ENCODE assay signal across 8 cellular contexts in the genomic region with DNA sequence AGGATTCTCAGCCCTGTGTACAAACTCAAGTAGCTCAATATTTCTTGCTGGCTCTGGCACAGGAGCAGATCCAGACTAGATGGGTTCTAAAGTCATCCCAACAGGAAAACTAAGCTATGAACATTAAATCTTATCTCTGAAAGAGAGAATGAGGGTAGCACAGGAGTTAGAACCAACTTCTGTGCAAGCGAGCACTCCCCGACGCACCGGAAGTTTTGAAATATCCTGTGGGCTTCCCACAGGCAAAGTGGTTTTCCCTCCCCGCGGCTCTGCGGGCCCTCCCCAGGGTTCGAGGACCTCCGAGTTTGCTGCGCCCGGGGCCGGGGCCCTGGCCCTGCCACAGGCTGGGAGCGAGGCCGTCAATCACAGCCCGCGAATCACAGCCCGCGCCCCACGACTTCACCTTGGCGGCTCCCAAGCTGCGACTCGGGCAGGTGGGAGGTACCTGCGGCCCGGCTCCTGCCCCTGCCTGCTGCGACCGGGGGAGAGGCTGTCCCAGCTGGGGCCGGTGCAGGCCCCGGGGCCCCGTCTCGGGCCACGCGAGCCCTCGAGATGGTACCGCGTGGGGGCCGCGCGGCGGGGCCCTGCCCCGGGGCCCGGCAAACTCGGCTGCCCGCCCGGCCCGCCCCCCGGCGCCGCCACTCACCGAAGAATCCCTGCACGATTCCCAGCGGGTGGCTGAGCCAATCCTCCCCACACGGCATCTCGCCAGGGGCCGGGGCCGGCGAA. TPM values are rescaled to one million over a fixed set of nuclear protein-coding genes. Genes with fewer than 3 reads are reported as not detected.
DNase-seq lines count a peak whose midpoint lies in the region; ATAC-seq and TF ChIP-seq lines count a peak whose summit lies in the region.

No MANE protein-coding gene starts in this region.

- H3K27ac Mint-ChIP-seq in nephron progenitor cell, result no peak overlapping the region

- peaks cover 21% of the 10 kb centered on the region for H3K36me3 Mint-ChIP-seq in nephron progenitor cell (ENCODE audit: low read depth)

- peaks cover 34% of the 10 kb centered on the region for H3K4me1 Mint-ChIP-seq in nephron progenitor cell

- peaks cover 21% of the 10 kb centered on the region for H3K4me1 ChIP-seq in ACC112 (ENCODE audit: control insufficient read depth, insufficient read depth, low read length, unreplicated experiment)
- peaks cover 6 to 40% (median 21%) of the 10 kb centered on the region in 3 donors for H3K4me1 ChIP-seq in esophagus squamous epithelium
- peaks cover 8% of the 10 kb centered on the region for H3K4me1 ChIP-seq in stomach smooth muscle (ENCODE audit: control insufficient read depth, insufficient read depth, low read length)

- H3K27me3 ChIP-seq in ACC112 (ENCODE audit: insufficient read depth, low read length) (no peaks in the 10 kb centered on the region), esophagus squamous epithelium (no peaks in the 10 kb centered on the region), stomach smooth muscle (ENCODE audit: control insufficient read depth in 1 of 2, insufficient read depth in 2 of 2, low read length in 2 of 2) (no peaks in the 10 kb centered on the region)

- H3K4me3 Mint-ChIP-seq in nephron progenitor cell, result peak overlapping the region; percentile 92

- no peak for TF ChIP-seq CTCF in esophagus squamous epithelium (IDR thresholded peaks at IDR 0.05)
- no peak for TF ChIP-seq CTCF in nephron progenitor cell (IDR thresholded peaks at IDR 0.05)

- intact Hi-C loops in esophagus squamous epithelium (cut with DNase I), result no loop called here

- H3K4me3 ChIP-seq in ACC112 (ENCODE audit: low read depth, low read length) (peak overlapping the region; percentile 80), esophagus squamous epithelium (peak overlapping the region; percentile 78 to 97 (median 92)), stomach smooth muscle (ENCODE audit: low read length in 2 of 2) (peak overlapping the region; percentile 45 to 88)

- WGBS in esophagus squamous epithelium, 2 donors, result 2% methylated on average over 9 of the region's 56 CpGs; no CpG with 5 or more reads in 1 of the 2 donors

- DNase-seq in NCI-H774 (lab: John Stamatoyannopoulos, UW), result peak; percentile 32
- peak; percentile 25 for DNase-seq in activated T-cell treated with anti-CD3 and anti-CD28 coated beads for 1 hour (ENCODE audit: low read depth)
- DNase-seq in esophagus squamous epithelium (lab: John Stamatoyannopoulos, UW), result no peak
- peak; percentile 54 for DNase-seq in nephron progenitor cell

- peaks cover 55% of the 10 kb centered on the region for H3K79me2 ChIP-seq in ACC112 (ENCODE audit: control insufficient read depth, insufficient read depth, low read length, unreplicated experiment)

- H3K9me3 ChIP-seq in esophagus squamous epithelium (no peaks in the 10 kb centered on the region), stomach smooth muscle (ENCODE audit: control insufficient read depth in 2 of 2, low read length in 2 of 2) (no peaks in the 10 kb centered on the region)

- peaks cover 3% of the 10 kb centered on the region for H3K9me3 Mint-ChIP-seq in nephron progenitor cell

- TF ChIP-seq POLR2A in GM18526 (IDR thresholded peaks at IDR 0.05; ENCODE audit: extremely low read depth, insufficient read length) (peak; percentile 17), esophagus squamous epithelium (IDR thresholded peaks at IDR 0.05) (peak in 1 of 4 donors; percentile 7)

- peak; percentile 40 for ATAC-seq in HG03064 (IDR thresholded peaks at IDR 0.05; ENCODE audit: low read depth, unreplicated experiment)

- H3K27me3 Mint-ChIP-seq in nephron progenitor cell (ENCODE audit: low read depth, poor library complexity), result peaks cover 10% of the 10 kb centered on the region

- H3K27ac ChIP-seq in ACC112 (ENCODE audit: low read depth, low read length) (peak overlapping the region; percentile 46), esophagus squamous epithelium (peak overlapping the region; percentile 94 to 98 (median 96)), stomach smooth muscle (ENCODE audit: low read length) (no peak overlapping the region)

- H2AFZ ChIP-seq in ACC112 (ENCODE audit: low read length, unreplicated experiment), result peak overlapping the region; percentile 57

- peak overlapping the region; percentile 72 to 84 for H3K9ac ChIP-seq in stomach smooth muscle (ENCODE audit: low read length in 2 of 2)

- H3K36me3 ChIP-seq in ACC112 (ENCODE audit: insufficient read depth, low read length), result no peaks in the 10 kb centered on the region
- H3K36me3 ChIP-seq in esophagus squamous epithelium, result no peaks in the 10 kb centered on the region
- H3K36me3 ChIP-seq in stomach smooth muscle (ENCODE audit: control insufficient read depth in 2 of 2, insufficient read depth in 2 of 2, low read length in 2 of 2), result no peaks in the 10 kb centered on the region

RNA-seq across cellular contexts. Expression of gene MCMBP, which starts 0.6 kb away (rescaled TPM):
- total RNA-seq in esophagus squamous epithelium, result 10 to 100 TPM; 24.2 to 54.9 (median 41.8) TPM

RNA-seq across cellular contexts. Expression of gene SEC23IP, which starts 20.5 kb away (rescaled TPM):
- 10 to 100 TPM; 13.0 to 20.5 (median 16.5) TPM for total RNA-seq in esophagus squamous epithelium
